In genomic region chr17:41810659-41811548, GRCh38 we compare ENCODE assay signal across 6 cellular contexts. TPM values are rescaled to one million over a fixed set of nuclear protein-coding genes. Genes with fewer than 3 reads are reported as not detected.
A peak's percentile ranks its signal among the peaks of the same experiment; 100 is the strongest.
DNase-seq lines count a peak whose midpoint lies in the region; ATAC-seq and TF ChIP-seq lines count a peak whose summit lies in the region.

No MANE protein-coding gene starts in this region.

- ATAC-seq in GM18858 (IDR thresholded peaks at IDR 0.05; ENCODE audit: unreplicated experiment) = no peak

- WGBS in spleen, 5 donors = 34 to 37% (median 36%) methylated on average over 27 to 58 of the region's 58 CpGs

- H3K36me3 ChIP-seq in spleen = no peaks in the 10 kb centered on the region

- no peaks in the 10 kb centered on the region for H3K9me3 ChIP-seq in spleen

- TF ChIP-seq CTCF in epithelial cell of proximal tubule (conservative IDR thresholded peaks at IDR 0.05; ENCODE audit: low read depth, low read length) (no peak), spleen (IDR thresholded peaks at IDR 0.05 in 8 of 11, conservative IDR thresholded peaks at IDR 0.05 in 3 of 11) (no peak)

- H3K27me3 ChIP-seq in spleen (replicated peaks in 1 of 7) = peaks cover 0 to 31% (median 0%) of the 10 kb centered on the region in 7 donors

- intact Hi-C loops in spleen (cut with DNase I; ENCODE audit: low total_unique reads) = no loop called here

- peaks cover 12 to 43% (median 29%) of the 10 kb centered on the region in 6 donors for H3K4me1 ChIP-seq in spleen

- TF ChIP-seq POLR2A in spleen (IDR thresholded peaks at IDR 0.05) = no peak

- peak overlapping the region in 6 of 8 donors; percentile 40 to 85 (median 68) for H3K27ac ChIP-seq in spleen

- DNase-seq in activated T-cell treated with anti-CD3 and anti-CD28 coated beads for 4 hours (peak; percentile 11), epithelial cell of proximal tubule (ENCODE audit: low read depth) (no peak), spleen (no peak), AG08395 (ENCODE audit: low spot score) (no peak)
- no peak for DNase-seq in activated T-cell treated with anti-CD3 and anti-CD28 coated beads, Interleukin-2, amount 50 U/mL, for 1 hour

- H3K4me3 ChIP-seq in epithelial cell of proximal tubule (ENCODE audit: low read depth, low read length) (peak overlapping the region; percentile 64), spleen (peak overlapping the region; percentile 64 to 89 (median 74))

RNA-seq across cellular contexts. Expression of gene P3H4, which starts 0.8 kb away (rescaled TPM):
- total RNA-seq in epithelial cell of proximal tubule = 47.8 and 55.5 TPM in 2 replicates
- 1 to 10 TPM; 5.5 to 7.1 (median 6.0) TPM for total RNA-seq in spleen
- 1 to 10 TPM; 3.3 to 5.1 (median 3.5) TPM for polyA plus RNA-seq in spleen

RNA-seq across cellular contexts. Expression of gene FKBP10, which starts 1.9 kb away (rescaled TPM):
- total RNA-seq in epithelial cell of proximal tubule = 106 and 143 TPM in 2 replicates
- total RNA-seq in spleen = 10 to 100 TPM; 14.8 to 30.8 (median 16.7) TPM
- 10 to 100 TPM in 1 of 3 donors, 1 to 10 TPM in 2; 9.6 to 18.9 (median 9.9) TPM for polyA plus RNA-seq in spleen

RNA-seq across cellular contexts. Expression of gene JUP, which starts 24.4 kb away (rescaled TPM):
- total RNA-seq in epithelial cell of proximal tubule = 314 and 425 TPM in 2 replicates
- 10 to 100 TPM; 17.3 to 73.1 (median 45.3) TPM for total RNA-seq in spleen
- polyA plus RNA-seq in spleen = 10 to 100 TPM; 13.7 to 17.4 (median 14.3) TPM

RNA-seq across cellular contexts. Expression of gene NT5C3B, which starts 25.1 kb away (rescaled TPM):
- total RNA-seq in epithelial cell of proximal tubule (67.6 and 70.8 TPM in 2 replicates), spleen (10 to 100 TPM; 17.0 to 43.9 (median 26.0) TPM)
- 10 to 100 TPM; 38.9 to 62.7 (median 60.9) TPM for polyA plus RNA-seq in spleen

RNA-seq across cellular contexts. Expression of gene KLHL10, which starts 26.7 kb away (rescaled TPM):
- total RNA-seq in epithelial cell of proximal tubule = not detected in 2 replicates
- total RNA-seq in spleen = 1 to 10 TPM in 1 of 7 donors, under 1 TPM in 1, not detected in 5; 0.60 to 2.1 TPM
- under 1 TPM; 0.03 to 0.20 (median 0.05) TPM for polyA plus RNA-seq in spleen
